ENCODE assay signal across 24 cellular contexts in the genomic region with DNA sequence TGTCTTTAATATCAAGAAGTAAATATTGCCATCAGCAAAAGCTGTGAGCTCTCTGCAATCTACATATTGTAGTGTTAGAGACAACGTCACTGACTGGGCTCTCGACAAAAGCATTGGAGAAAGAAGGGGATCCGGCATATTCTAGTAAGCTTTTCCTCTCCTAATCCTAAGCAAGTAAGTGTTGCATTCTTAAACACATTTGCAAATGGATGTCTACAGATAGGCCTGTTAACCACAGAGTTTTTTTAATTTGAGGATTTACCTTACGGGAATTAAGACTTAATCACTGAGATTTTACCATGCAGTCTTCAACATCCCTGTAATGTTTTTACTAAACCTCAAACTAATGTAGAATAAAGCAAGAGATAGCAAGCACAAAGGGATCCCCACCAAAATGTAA.
DNase-seq lines count a peak whose midpoint lies in the region; ATAC-seq, FAIRE-seq and TF ChIP-seq lines count a peak whose summit lies in the region.
"Had no signal": no experiment of that assay in that cellular context is flagged by ENCODE, and none has a peak within 500 bp of the region (broad histone marks: within the 10 kb centered on the region; RNA-seq: fewer than 3 reads in every experiment).

No MANE protein-coding gene starts in this region.

- no peak overlapping the region for H3K56ac ChIP-seq in H9 (ENCODE audit: insufficient read length, low read depth, low read length)

- H3K4me1 ChIP-seq in H9 (ENCODE audit: insufficient read depth, low read length) (peaks cover 14% of the 10 kb centered on the region; the same call in 1 of the 2 replicates), endodermal cell (ENCODE audit: control insufficient read depth, insufficient read depth, low read length) (peaks cover 7% of the 10 kb centered on the region), neural progenitor cell (peaks cover 36% of the 10 kb centered on the region), OCI-LY7 (ENCODE audit: insufficient read depth, low read length, poor library complexity, severe bottlenecking) (no peaks in the 10 kb centered on the region)
- H3K4me1 ChIP-seq: BLaER1, HAP-1 had no signal

- H3K9me3 Mint-ChIP-seq in H9 = no peaks in the 10 kb centered on the region
- no peaks in the 10 kb centered on the region for H3K9me3 Mint-ChIP-seq in endodermal cell
- no peaks in the 10 kb centered on the region for H3K9me3 Mint-ChIP-seq in neural progenitor cell
- H3K9me3 Mint-ChIP-seq: CD4-positive, alpha-beta T cell had no signal

- H2BK15ac ChIP-seq in H9 (ENCODE audit: low read depth, low read length) = no peak overlapping the region

- no peak overlapping the region for H4K5ac ChIP-seq in H9 (ENCODE audit: insufficient read length, low read depth, low read length)

- H3K9me3 ChIP-seq in H9 (ENCODE audit: control insufficient read depth, low read depth, low read length) = no peaks in the 10 kb centered on the region
- H3K9me3 ChIP-seq in endodermal cell (ENCODE audit: control insufficient read depth, low read length) = no peaks in the 10 kb centered on the region
- no peaks in the 10 kb centered on the region for H3K9me3 ChIP-seq in neural progenitor cell (ENCODE audit: low read depth)
- H3K9me3 ChIP-seq in OCI-LY7 (ENCODE audit: low read length) = no peaks in the 10 kb centered on the region
- H3K9me3 ChIP-seq: BLaER1, HAP-1 had no signal

- peaks cover 8% of the 10 kb centered on the region for H3F3A ChIP-seq in neural progenitor cell (ENCODE audit: low read depth)

- FAIRE-seq in HTR-8/SVneo (lab: Jason Lieb, UNC) = no peak
- FAIRE-seq: A204.1, GM18507 had no signal

- H2BK20ac ChIP-seq in H9 (ENCODE audit: low read depth, low read length, poor library complexity, severe bottlenecking) = no peak overlapping the region

- CTCF ChIA-PET in OCI-LY7 (lab: Charles Lee; ENCODE audit: unreplicated experiment) = no interaction called here

- no peak overlapping the region for H3K4ac ChIP-seq in H9 (ENCODE audit: low read depth, low read length)

- H3K14ac ChIP-seq in H9 (ENCODE audit: insufficient read depth, low read length) = no peak overlapping the region

- H3K4me2 ChIP-seq in H9 (ENCODE audit: insufficient read depth, insufficient read length, low read length) (no peak overlapping the region), neural progenitor cell (peak overlapping the region; percentile 16), OCI-LY7 (ENCODE audit: low read length) (no peak overlapping the region)
- H3K4me2 ChIP-seq: BLaER1, KMS-11 had no signal

- H4K8ac ChIP-seq in H9 (replicated peaks; ENCODE audit: insufficient read length, low read depth, low read length) = no peak overlapping the region

- POLR2A ChIA-PET in OCI-LY7 (lab: Charles Lee) = interaction anchor here (0.7 kb wide), 1 partner anchor 35 kb away, joined by 3 read pairs; no protein-coding TSS in a partner anchor

- no peak overlapping the region for H3T11ph ChIP-seq in H9 (ENCODE audit: low read length)

- H3K4me3 Mint-ChIP-seq in H9 (peak overlapping the region in 1 of 2 experiments; percentile 6; a peak in 2 of 5 replicates), endodermal cell (peak overlapping the region; percentile 49), neural progenitor cell (no peak overlapping the region)
- H3K4me3 Mint-ChIP-seq: CD4-positive, alpha-beta T cell; IgD-negative memory B cell; T-cell had no signal

- H3K4me3 ChIP-seq in endodermal cell (ENCODE audit: low read length) (peak overlapping the region; percentile 73), neural progenitor cell (no peak overlapping the region), OCI-LY7 (ENCODE audit: low read depth, low read length, poor library complexity, severe bottlenecking) (no peak overlapping the region)
- H3K4me3 ChIP-seq: BLaER1, HAP-1 had no signal

- no peak overlapping the region for H2AFZ ChIP-seq in H9 (ENCODE audit: low read length)
- H2AFZ ChIP-seq in neural progenitor cell (replicated peaks) = no peak overlapping the region
- no peak overlapping the region for H2AFZ ChIP-seq in OCI-LY7 (ENCODE audit: low read length)

- no peak overlapping the region for H3K23ac ChIP-seq in H9 (ENCODE audit: insufficient read length, low read depth, low read length)

- no peaks in the 10 kb centered on the region for H4K20me1 ChIP-seq in H9 (ENCODE audit: control insufficient read depth, insufficient read depth, insufficient read length)
- no peaks in the 10 kb centered on the region for H4K20me1 ChIP-seq in neural progenitor cell (ENCODE audit: low read depth)
- H4K20me1 ChIP-seq in OCI-LY7 (ENCODE audit: insufficient read depth, low read length) = no peaks in the 10 kb centered on the region
- H4K20me1 ChIP-seq: BLaER1 had no signal

- H3K36me3 ChIP-seq in endodermal cell (ENCODE audit: control insufficient read depth, insufficient read depth, low read length) = no peaks in the 10 kb centered on the region
- H3K36me3 ChIP-seq in neural progenitor cell = no peaks in the 10 kb centered on the region
- no peaks in the 10 kb centered on the region for H3K36me3 ChIP-seq in OCI-LY7 (ENCODE audit: insufficient read depth, low read length)
- H3K36me3 ChIP-seq: BLaER1, HAP-1 had no signal

- TF ChIP-seq CTCF in H9 (conservative IDR thresholded peaks at IDR 0.05) (no peak), endodermal cell (conservative IDR thresholded peaks at IDR 0.05) (no peak), neural progenitor cell (IDR thresholded peaks at IDR 0.05) (no peak), OCI-LY7 (conservative IDR thresholded peaks at IDR 0.05; ENCODE audit: low read length) (no peak), omental fat pad (IDR thresholded peaks at IDR 0.05) (no peak)

- H3K9ac ChIP-seq in H9 (ENCODE audit: extremely low read depth, insufficient read length, low read length) (no peak overlapping the region), endodermal cell (ENCODE audit: extremely low read depth, low read length, poor library complexity, severe bottlenecking) (no peak overlapping the region), neural progenitor cell (no peak overlapping the region)
- H3K9ac ChIP-seq: BLaER1, KMS-11 had no signal

- ATAC-seq in omental fat pad (ENCODE audit: low FRiP score) = no peak
- ATAC-seq: T-cell had no signal

- H3K27me3 ChIP-seq in H9 (ENCODE audit: insufficient read depth, low read length) = no peaks in the 10 kb centered on the region
- no peaks in the 10 kb centered on the region for H3K27me3 ChIP-seq in endodermal cell (ENCODE audit: control insufficient read depth, insufficient read depth, low read length, poor library complexity, severe bottlenecking)
- H3K27me3 ChIP-seq in neural progenitor cell = no peaks in the 10 kb centered on the region
- H3K27me3 ChIP-seq: BLaER1 had no signal

- no peak overlapping the region for H2BK5ac ChIP-seq in H9 (ENCODE audit: insufficient read length, low read length)

- H3K79me2 ChIP-seq in H9 (ENCODE audit: insufficient read depth, low read length) (no peaks in the 10 kb centered on the region), neural progenitor cell (ENCODE audit: low read depth) (no peaks in the 10 kb centered on the region), OCI-LY7 (ENCODE audit: insufficient read depth, low read depth, low read length) (no peaks in the 10 kb centered on the region)

- WGBS in H9 (ENCODE audit: extremely low coverage, insufficient read length, low lambda C conversion rate) = no CpG with 5 or more reads among the region's 4 CpGs
- WGBS in endodermal cell (ENCODE audit: insufficient coverage in 1 of 2, insufficient read length in 1 of 2), 2 experiments = 29 to 53% methylated on average over 3 to 4 of the region's 4 CpGs

- intact Hi-C loops in OCI-LY7 (cut with micrococcal nuclease; ENCODE audit: unreplicated experiment) = no loop called here

- H3K27me3 Mint-ChIP-seq in H9 (ENCODE audit: low read depth) (no peaks in the 10 kb centered on the region), endodermal cell (ENCODE audit: insufficient read depth) (no peaks in the 10 kb centered on the region), neural progenitor cell (ENCODE audit: insufficient read depth, low read depth) (no peaks in the 10 kb centered on the region)
- H3K27me3 Mint-ChIP-seq: CD4-positive, alpha-beta T cell; IgD-negative memory B cell had no signal

- no peak overlapping the region for H2BK12ac ChIP-seq in H9 (ENCODE audit: insufficient read length, low read depth, low read length)

- no peak overlapping the region for H2BK120ac ChIP-seq in H9 (ENCODE audit: low read depth, low read length, poor library complexity, severe bottlenecking)

- no peak overlapping the region for H3K18ac ChIP-seq in H9 (ENCODE audit: insufficient read length, low read depth, low read length)

- no peak overlapping the region for H4K91ac ChIP-seq in H9 (ENCODE audit: insufficient read length, low read depth, low read length)

- no TSS peak for BruUV-seq in OCI-LY7 (replicated peaks; lab: Mats Ljungman, UMichigan)

- H3K79me1 ChIP-seq in H9 (ENCODE audit: insufficient read depth, low read depth, low read length, poor library complexity, severe bottlenecking) = no peaks in the 10 kb centered on the region

- H3K4me1 Mint-ChIP-seq in H9 (peaks cover 51 to 64% of the 10 kb centered on the region in 2 experiments), endodermal cell (peaks cover 59% of the 10 kb centered on the region), neural progenitor cell (peaks cover 27% of the 10 kb centered on the region)
- H3K4me1 Mint-ChIP-seq: T-cell had no signal

- no peaks in the 10 kb centered on the region for H3K9me2 ChIP-seq in OCI-LY7 (ENCODE audit: insufficient read depth, low read length)

- H3K23me2 ChIP-seq in H9 (ENCODE audit: insufficient read length, low read depth, low read length, poor library complexity, severe bottlenecking) = no peaks in the 10 kb centered on the region

- DNase-seq in H9 = no peak
- DNase-seq in NCI-H82 treated with DMSO at 0.1 percent for 48 hours (lab: John Stamatoyannopoulos, UW; ENCODE audit: unreplicated experiment) = peak; percentile 24
- DNase-seq in endodermal cell = no peak
- DNase-seq in neural progenitor cell (ENCODE audit: low spot score) = no peak
- no peak for DNase-seq in OCI-LY7 (ENCODE audit: low spot score)
- DNase-seq in HTR-8/SVneo (ENCODE audit: insufficient read length, low spot score) = no peak
- no peak for DNase-seq in omental fat pad (ENCODE audit: low spot score)
- DNase-seq: CD4-positive, alpha-beta T cell; DMS53; MM.1S; NCI-H1694 treated with DMSO at 0.1 percent for 48 hours; NCI-H2081; NCI-H345; NCI-H510A treated with DMSO at 0.1 percent for 48 hours; NCI-H774; Right ventricle myocardium superior; RPMI8226; T-cell had no signal

- no peak overlapping the region for H2AK5ac ChIP-seq in H9 (ENCODE audit: insufficient read length, low read length)

- peak overlapping the region; percentile 0 to 95 (median 81) for H3K27ac Mint-ChIP-seq in H9
- H3K27ac Mint-ChIP-seq in endodermal cell = peak overlapping the region; percentile 79
- no peak overlapping the region for H3K27ac Mint-ChIP-seq in neural progenitor cell
- H3K27ac Mint-ChIP-seq: CD4-positive, alpha-beta T cell; IgD-negative memory B cell; T-cell had no signal

- H3K36me3 Mint-ChIP-seq in H9 (ENCODE audit: insufficient read depth in 1 of 3, low read depth in 3 of 3) (no peaks in the 10 kb centered on the region), endodermal cell (ENCODE audit: low read depth) (no peaks in the 10 kb centered on the region), neural progenitor cell (no peaks in the 10 kb centered on the region)
- H3K36me3 Mint-ChIP-seq: IgD-negative memory B cell, T-cell had no signal

- H3K27ac ChIP-seq in H9 (ENCODE audit: insufficient read length, low read depth, low read length) (peak overlapping the region; percentile 65), endodermal cell (ENCODE audit: low read depth, low read length) (no peak overlapping the region), neural progenitor cell (no peak overlapping the region), OCI-LY7 (ENCODE audit: low read depth, low read length, poor library complexity, severe bottlenecking) (no peak overlapping the region)
- H3K27ac ChIP-seq: BLaER1, KMS-11 had no signal
